In the genomic region with DNA sequence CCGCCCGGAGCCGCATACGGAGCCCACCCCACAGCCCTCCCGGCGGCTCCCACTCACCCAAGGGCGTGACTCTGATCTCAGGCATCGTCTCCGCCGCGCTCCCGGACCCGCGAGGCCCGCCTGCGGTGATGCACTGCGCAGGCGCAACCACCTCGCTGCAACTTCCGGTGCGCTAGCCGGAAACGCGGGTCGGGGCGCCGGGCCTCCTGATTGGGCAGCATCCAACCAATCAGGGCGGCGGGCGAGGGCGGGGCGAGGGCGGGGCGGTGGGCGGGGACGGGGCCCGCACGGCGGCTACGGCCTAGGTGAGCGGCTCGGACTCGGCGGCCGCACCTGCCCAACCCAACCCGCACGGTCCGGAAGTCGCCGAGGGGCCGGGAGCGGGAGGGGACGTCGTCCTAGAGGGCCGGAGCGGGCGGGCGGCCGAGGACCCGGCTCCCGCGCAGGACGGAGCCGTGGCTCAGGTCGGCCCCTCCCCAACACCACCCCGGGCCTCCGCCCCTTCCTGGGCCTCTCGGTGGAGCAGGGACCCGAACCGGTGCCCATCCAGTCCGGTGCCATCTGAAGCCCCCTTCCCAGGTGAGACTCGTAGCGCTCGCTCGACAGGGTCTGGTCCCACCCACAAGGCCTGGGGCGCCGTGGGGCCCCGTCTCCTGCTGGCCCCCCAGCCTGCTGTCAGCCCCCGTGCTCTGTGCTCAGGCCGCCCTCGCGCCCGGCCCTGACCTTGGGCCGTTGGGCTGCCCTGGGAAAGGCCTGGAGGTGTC, we compare ENCODE assay signal across 8 cellular contexts. TPM values are rescaled to one million over a fixed set of nuclear protein-coding genes. Genes with fewer than 3 reads are reported as not detected.
DNase-seq lines count a peak whose midpoint lies in the region; ATAC-seq and TF ChIP-seq lines count a peak whose summit lies in the region.

A gene (plus strand): TSS at position 279 of the 764 bp plus-strand sequence. CDS start 2,109 bp downstream, outside the sequence.
A gene (minus strand): TSS at position 137 of the 764 bp plus-strand sequence. CDS start 52 bp downstream, at position 85.

- peak; percentile 69 for DNase-seq in GM12864 (ENCODE audit: low read depth)
- DNase-seq in NCI-H1092 (lab: John Stamatoyannopoulos, UW) = peak; percentile 59
- DNase-seq in T-helper 1 cell = peak; percentile 92 to 96 (median 95)
- DNase-seq in adrenal gland = peak; percentile 94 to 97 (median 96)
- peak; percentile 94 to 97 for DNase-seq in heart right ventricle
- peak; percentile 97 for DNase-seq in progenitor cell of endocrine pancreas (ENCODE audit: low spot score, unreplicated experiment)
- DNase-seq in upper lobe of right lung = peak; percentile 97

- 0 to 1% (median 1%) methylated on average over 1 to 84 of the region's 84 CpGs; no CpG with 5 or more reads in 1 of the 4 donors for WGBS in adrenal gland, 4 donors
- 0 to 3% methylated on average over 63 to 84 of the region's 84 CpGs for WGBS in heart right ventricle, 2 donors

- peaks cover 0 to 27% of the 10 kb centered on the region in 2 donors for H3K36me3 ChIP-seq in adrenal gland (replicated peaks in 1 of 2)
- H3K36me3 ChIP-seq in heart right ventricle = peaks cover 0 to 51% (median 24%) of the 10 kb centered on the region in 9 donors
- H3K36me3 ChIP-seq in upper lobe of right lung = peaks cover 21% of the 10 kb centered on the region

- no peaks in the 10 kb centered on the region for H3K9me3 Mint-ChIP-seq in progenitor cell of endocrine pancreas (ENCODE audit: low read depth)

- H3K4me3 Mint-ChIP-seq in progenitor cell of endocrine pancreas (ENCODE audit: low read depth) = peak within 1 kb of the TSS; percentile 83

- TF ChIP-seq CTCF in GM12864 (IDR thresholded peaks at IDR 0.05; ENCODE audit: low read depth, low read length, missing control alignments) = no peak
- no peak for TF ChIP-seq CTCF in adrenal gland (IDR thresholded peaks at IDR 0.05)
- TF ChIP-seq CTCF in heart right ventricle (IDR thresholded peaks at IDR 0.05) = no peak
- TF ChIP-seq CTCF in progenitor cell of endocrine pancreas (IDR thresholded peaks at IDR 0.05; ENCODE audit: unreplicated experiment) = no peak
- no peak for TF ChIP-seq CTCF in upper lobe of right lung (IDR thresholded peaks at IDR 0.05)

- H3K4me3 ChIP-seq in GM12864 (ENCODE audit: low read depth, low read length) = peak within 1 kb of the TSS; percentile 97
- peak within 1 kb of the TSS; percentile 71 to 84 (median 80) for H3K4me3 ChIP-seq in adrenal gland
- peak within 1 kb of the TSS; percentile 69 to 100 (median 98) for H3K4me3 ChIP-seq in heart right ventricle
- peak within 1 kb of the TSS; percentile 98 for H3K4me3 ChIP-seq in upper lobe of right lung

- peaks cover 7% of the 10 kb centered on the region for H3K4me1 Mint-ChIP-seq in progenitor cell of endocrine pancreas (ENCODE audit: low read depth)

- TF ChIP-seq POLR2A in adrenal gland (IDR thresholded peaks at IDR 0.05) = peak; percentile 35 to 73

- no peaks in the 10 kb centered on the region for H3K36me3 Mint-ChIP-seq in progenitor cell of endocrine pancreas (ENCODE audit: insufficient read depth)

- intact Hi-C loops in adrenal gland (cut with DNase I) (no loop called here), heart right ventricle (cut with DNase I) (loop anchor here in 1 of 10 donors (2.0 kb wide), 1 partner anchor 24 kb away; a partner anchor contains a TSS), upper lobe of right lung (cut with DNase I) (no loop called here)

- no peaks in the 10 kb centered on the region for H3K9me3 ChIP-seq in adrenal gland (replicated peaks in 1 of 3)
- no peaks in the 10 kb centered on the region for H3K9me3 ChIP-seq in heart right ventricle
- no peaks in the 10 kb centered on the region for H3K9me3 ChIP-seq in upper lobe of right lung

- peaks cover 6 to 33% of the 10 kb centered on the region in 2 donors for H3K4me1 ChIP-seq in adrenal gland (replicated peaks in 1 of 2)
- H3K4me1 ChIP-seq in heart right ventricle = peaks cover 11 to 74% (median 53%) of the 10 kb centered on the region in 9 donors
- H3K4me1 ChIP-seq in upper lobe of right lung = peaks cover 27% of the 10 kb centered on the region

- H3K27ac ChIP-seq in adrenal gland (peak within 1 kb of the TSS; percentile 43 to 89 (median 76)), heart right ventricle (peak within 1 kb of the TSS; percentile 90 to 99 (median 94)), upper lobe of right lung (peak within 1 kb of the TSS; percentile 91)

- no peaks in the 10 kb centered on the region for H3K27me3 ChIP-seq in adrenal gland
- no peaks in the 10 kb centered on the region for H3K27me3 ChIP-seq in heart right ventricle
- H3K27me3 ChIP-seq in upper lobe of right lung = no peaks in the 10 kb centered on the region

- ATAC-seq in HG02588 (IDR thresholded peaks at IDR 0.05; ENCODE audit: unreplicated experiment) (peak; percentile 63), heart right ventricle (peak; percentile 77 to 90 (median 82)), upper lobe of right lung (peak; percentile 92)

- peak within 1 kb of the TSS; percentile 80 for H3K27ac Mint-ChIP-seq in progenitor cell of endocrine pancreas

- no peaks in the 10 kb centered on the region for H3K27me3 Mint-ChIP-seq in progenitor cell of endocrine pancreas

RNA-seq across cellular contexts. Expression of the first gene that starts in this region (rescaled TPM):
- total RNA-seq in adrenal gland (10 to 100 TPM; 21.2 to 53.0 (median 31.1) TPM), heart right ventricle (100 to 1,000 TPM in 1 of 10 donors, 10 to 100 TPM in 9; 49.4 to 126 (median 65.4) TPM), progenitor cell of endocrine pancreas (16.8 and 17.5 TPM in 2 replicates), upper lobe of right lung (20.4 TPM)
- polyA plus RNA-seq in adrenal gland (10 to 100 TPM in 2 of 3 donors, 1 to 10 TPM in 1; 2.9 to 45.8 (median 27.5) TPM), heart right ventricle (100 to 1,000 TPM in 1 of 2 donors, 10 to 100 TPM in 1; 55.3 to 222 TPM)

RNA-seq across cellular contexts. Expression of the second gene that starts in this region (rescaled TPM):
- 100 to 1,000 TPM in 2 of 8 donors, 10 to 100 TPM in 6; 53.0 to 129 (median 79.1) TPM for total RNA-seq in adrenal gland
- polyA plus RNA-seq in adrenal gland = 100 to 1,000 TPM in 2 of 3 donors, 10 to 100 TPM in 1; 87.7 to 601 (median 316) TPM
- 10 to 100 TPM; 44.7 to 91.7 (median 56.6) TPM for total RNA-seq in heart right ventricle
- polyA plus RNA-seq in heart right ventricle = 100 to 1,000 TPM in 1 of 2 donors, 10 to 100 TPM in 1; 92.6 to 269 TPM
- total RNA-seq in progenitor cell of endocrine pancreas = 163 and 177 TPM in 2 replicates
- total RNA-seq in upper lobe of right lung = 81.9 TPM

Comparison
In these comparisons a context has a peak if more than half of its experiments do, and no peak if none do; other contexts are left out.
1. Peak in every context shown above with its lines: DNase-seq, ATAC-seq, H3K4me3 ChIP-seq and H3K27ac ChIP-seq.